ENCODE assay signal across 9 cellular contexts in genomic region chr5:157651623-157652376, GRCh38. TPM values are rescaled to one million over a fixed set of nuclear protein-coding genes. Genes with fewer than 3 reads are reported as not detected.
DNase-seq lines count a peak whose midpoint lies in the region; ATAC-seq and TF ChIP-seq lines count a peak whose summit lies in the region.
"Had no signal": no experiment of that assay in that cellular context is flagged by ENCODE, and none has a peak within 500 bp of the region (broad histone marks: within the 10 kb centered on the region; RNA-seq: fewer than 3 reads in every experiment).

No MANE protein-coding gene starts in this region.

- peaks cover 3% of the 10 kb centered on the region for H3K36me3 Mint-ChIP-seq in CD4-positive, CD25-positive, alpha-beta regulatory T cell
- H3K36me3 Mint-ChIP-seq in T-helper 1 cell treated with Interleukin-12 subunit alpha and Interleukin-12 subunit beta and Interleukin-4 antibody, amounts not matched to agents 30 μg/mL and 1 μg/mL, for 36 hours (ENCODE audit: low read depth), result peaks cover 30% of the 10 kb centered on the region

- peaks cover 13 to 16% (median 15%) of the 10 kb centered on the region in 4 donors for H3K4me1 Mint-ChIP-seq in CD4-positive, CD25-positive, alpha-beta regulatory T cell
- peaks cover 19% of the 10 kb centered on the region for H3K4me1 Mint-ChIP-seq in T-helper 1 cell treated with Interleukin-12 subunit alpha and Interleukin-12 subunit beta and Interleukin-4 antibody, amounts not matched to agents 30 μg/mL and 1 μg/mL, for 36 hours (ENCODE audit: low read depth)
- H3K4me1 Mint-ChIP-seq: nephron had no signal

- peak overlapping the region; percentile 25 to 92 (median 84) for H3K4me3 Mint-ChIP-seq in CD4-positive, CD25-positive, alpha-beta regulatory T cell
- H3K4me3 Mint-ChIP-seq in T-helper 1 cell treated with Interleukin-12 subunit alpha and Interleukin-12 subunit beta and Interleukin-4 antibody, amounts not matched to agents 30 μg/mL and 1 μg/mL, for 36 hours, result peak overlapping the region; percentile 71
- H3K4me3 Mint-ChIP-seq: nephron had no signal

- H3K27me3 Mint-ChIP-seq in CD4-positive, CD25-positive, alpha-beta regulatory T cell, result no peaks in the 10 kb centered on the region
- no peaks in the 10 kb centered on the region for H3K27me3 Mint-ChIP-seq in T-helper 1 cell treated with Interleukin-12 subunit alpha and Interleukin-12 subunit beta and Interleukin-4 antibody, amounts not matched to agents 30 μg/mL and 1 μg/mL, for 36 hours (ENCODE audit: low read depth)

- peaks cover 6% of the 10 kb centered on the region for H3K4me1 ChIP-seq in CD4-positive, CD25-positive, alpha-beta regulatory T cell (ENCODE audit: control insufficient read depth, insufficient read depth, low read length, poor library complexity, severe bottlenecking)

- peak overlapping the region; percentile 3 for H3K4me3 ChIP-seq in CD4-positive, CD25-positive, alpha-beta regulatory T cell (ENCODE audit: low read depth, low read length)
- H3K4me3 ChIP-seq in HFF-Myc (replicated peaks; ENCODE audit: low read depth, low read length), result peak overlapping the region; percentile 23; the same call in 1 of the 2 replicates
- peak overlapping the region; percentile 19 for H3K4me3 ChIP-seq in astrocyte of the spinal cord (ENCODE audit: low read depth, low read length)
- H3K4me3 ChIP-seq in kidney epithelial cell (ENCODE audit: low read depth, low read length), result peak overlapping the region; percentile 30

- in situ Hi-C loops in astrocyte of the spinal cord (cut with HindIII; ENCODE audit: low sequenced_read_pairs), result no loop called here

- ATAC-seq in CD4-positive, CD25-positive, alpha-beta regulatory T cell (ENCODE audit: low read depth in 2 of 2), result peak; percentile 98

- H3K9me3 ChIP-seq in CD4-positive, CD25-positive, alpha-beta regulatory T cell (ENCODE audit: control insufficient read depth in 2 of 2, low read length in 2 of 2), result peaks cover 0 to 3% of the 10 kb centered on the region in 2 experiments

- TF ChIP-seq CTCF in HFF-Myc (IDR thresholded peaks at IDR 0.05; ENCODE audit: low read depth, low read length, missing control alignments) (peak; percentile 24), astrocyte of the spinal cord (IDR thresholded peaks at IDR 0.05; ENCODE audit: low read depth, low read length) (peak; percentile 28), kidney epithelial cell (IDR thresholded peaks at IDR 0.05; ENCODE audit: insufficient read depth, low read length, poor library complexity, severe bottlenecking) (peak; percentile 39)

- no peaks in the 10 kb centered on the region for H3K36me3 ChIP-seq in CD4-positive, CD25-positive, alpha-beta regulatory T cell (ENCODE audit: control insufficient read depth, insufficient read depth, low read length)
- no peaks in the 10 kb centered on the region for H3K36me3 ChIP-seq in kidney epithelial cell (ENCODE audit: control insufficient read depth, insufficient read depth, low read length)

- H3K9me3 Mint-ChIP-seq in CD4-positive, CD25-positive, alpha-beta regulatory T cell, result peaks cover 0 to 12% (median 6%) of the 10 kb centered on the region in 7 donors
- peaks cover 45% of the 10 kb centered on the region for H3K9me3 Mint-ChIP-seq in T-helper 1 cell treated with Interleukin-12 subunit alpha and Interleukin-12 subunit beta and Interleukin-4 antibody, amounts not matched to agents 30 μg/mL and 1 μg/mL, for 36 hours

- H3K27ac ChIP-seq in CD4-positive, CD25-positive, alpha-beta regulatory T cell (ENCODE audit: insufficient read depth, low read length, poor library complexity, severe bottlenecking), result peak overlapping the region; percentile 41

- H3K27ac Mint-ChIP-seq in CD4-positive, CD25-positive, alpha-beta regulatory T cell, result peak overlapping the region; percentile 78 to 87 (median 80)
- peak overlapping the region; percentile 76 for H3K27ac Mint-ChIP-seq in T-helper 1 cell treated with Interleukin-12 subunit alpha and Interleukin-12 subunit beta and Interleukin-4 antibody, amounts not matched to agents 30 μg/mL and 1 μg/mL, for 36 hours
- H3K27ac Mint-ChIP-seq: nephron had no signal

- peak; percentile 61 to 92 (median 84) for DNase-seq in CD4-positive, CD25-positive, alpha-beta regulatory T cell
- DNase-seq in HFF-Myc (ENCODE audit: extremely low read depth, low read depth) (no peak), astrocyte of the spinal cord (ENCODE audit: low read depth, low spot score) (peak; percentile 35), kidney epithelial cell (ENCODE audit: low read depth) (no peak), HCEC 1CT (no peak), NCI-H82 treated with DMSO at 0.1 percent for 48 hours (lab: John Stamatoyannopoulos, UW; ENCODE audit: unreplicated experiment) (no peak)
- peak; percentile 59 to 73 (median 70) for DNase-seq in stimulated activated CD4-positive, alpha-beta T cell treated with anti-CD3 and anti-CD28 coated beads, TNF-alpha, amount 100 ng/mL, for 4 hours (ENCODE audit: low read depth in 3 of 3)

- H3K27me3 ChIP-seq in CD4-positive, CD25-positive, alpha-beta regulatory T cell (ENCODE audit: control insufficient read depth, insufficient read depth, low read length), result no peaks in the 10 kb centered on the region
- no peaks in the 10 kb centered on the region for H3K27me3 ChIP-seq in kidney epithelial cell (ENCODE audit: control insufficient read depth, insufficient read depth, low read length)

RNA-seq across cellular contexts. Expression of gene SOX30, which starts 0.4 kb away (rescaled TPM):
- total RNA-seq in CD4-positive, CD25-positive, alpha-beta regulatory T cell, result not detected
- under 1 TPM; 0.46 to 0.84 (median 0.56) TPM for polyA plus RNA-seq in CD4-positive, CD25-positive, alpha-beta regulatory T cell
- 0.08 TPM in 1 of 2 replicates, not detected in the other for total RNA-seq in kidney epithelial cell

RNA-seq across cellular contexts. Expression of gene C5orf52, which starts 19.5 kb away (rescaled TPM):
- total RNA-seq in CD4-positive, CD25-positive, alpha-beta regulatory T cell, result not detected
- not detected for polyA plus RNA-seq in CD4-positive, CD25-positive, alpha-beta regulatory T cell
- total RNA-seq in kidney epithelial cell, result not detected in 2 replicates

Comparison
In these comparisons a context has a peak if more than half of its experiments do, and no peak if none do; other contexts are left out.
1. DNase-seq: peak in CD4-positive, CD25-positive, alpha-beta regulatory T cell (3 of 3), astrocyte of the spinal cord (single experiment) and stimulated activated CD4-positive, alpha-beta T cell treated with anti-CD3 and anti-CD28 coated beads, TNF-alpha, amount 100 ng/mL, for 4 hours (3 of 3); none in HFF-Myc (single experiment), kidney epithelial cell (single experiment), HCEC 1CT (single experiment) and NCI-H82 treated with DMSO at 0.1 percent for 48 hours (single experiment).
2. Peak in every context shown above with its lines, with median percentiles within 50 percentile points of each other: H3K4me3 ChIP-seq and CTCF ChIP-seq.